1 cellular context compared by ENCODE assay signal in the genomic region with DNA sequence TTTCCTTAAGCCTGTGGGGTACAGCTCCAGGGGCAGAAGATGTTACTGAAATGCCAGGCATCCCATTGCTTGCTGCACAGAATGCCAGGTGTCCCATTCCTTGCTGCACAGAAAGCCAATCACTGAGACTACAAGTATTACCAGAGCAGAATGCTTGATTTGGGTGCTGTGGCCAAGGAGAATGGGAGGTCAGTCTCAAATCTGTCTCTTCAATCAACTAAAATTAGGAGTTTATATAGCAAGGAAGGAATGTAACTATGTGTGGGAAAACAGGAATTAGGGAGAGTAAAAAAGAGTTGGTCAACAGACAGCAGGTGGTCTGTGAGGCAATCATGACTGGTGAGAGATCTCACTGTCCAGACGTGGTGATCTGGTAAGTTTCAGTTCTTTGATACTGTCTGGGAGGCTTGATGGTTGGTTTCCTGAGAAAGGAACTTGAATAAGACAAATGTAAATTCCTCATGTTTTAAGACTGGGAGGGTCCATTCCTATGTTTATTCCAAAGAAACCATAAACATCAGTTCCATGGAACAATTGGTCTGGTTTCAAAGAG.
TF ChIP-seq lines count a peak whose summit lies in the region.

No MANE protein-coding gene starts in this region.

TF ChIP-seq in GM12878, 131 proteins besides CTCF, POLR2A, EP300 and RAD21:
- TF ChIP-seq TBL1XR1 (IDR thresholded peaks at IDR 0.05; ENCODE audit: low read depth, low read length), result no peak
- TF ChIP-seq, protein P1, sequence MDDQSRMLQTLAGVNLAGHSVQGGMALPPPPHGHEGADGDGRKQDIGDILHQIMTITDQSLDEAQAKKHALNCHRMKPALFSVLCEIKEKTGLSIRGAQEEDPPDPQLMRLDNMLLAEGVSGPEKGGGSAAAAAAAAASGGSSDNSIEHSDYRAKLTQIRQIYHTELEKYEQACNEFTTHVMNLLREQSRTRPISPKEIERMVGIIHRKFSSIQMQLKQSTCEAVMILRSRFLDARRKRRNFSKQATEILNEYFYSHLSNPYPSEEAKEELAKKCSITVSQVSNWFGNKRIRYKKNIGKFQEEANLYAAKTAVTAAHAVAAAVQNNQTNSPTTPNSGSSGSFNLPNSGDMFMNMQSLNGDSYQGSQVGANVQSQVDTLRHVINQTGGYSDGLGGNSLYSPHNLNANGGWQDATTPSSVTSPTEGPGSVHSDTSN (IDR thresholded peaks at IDR 0.05; ENCODE audit: insufficient replicate concordance, low read depth, low read length), result no peak
- TF ChIP-seq, protein P2, sequence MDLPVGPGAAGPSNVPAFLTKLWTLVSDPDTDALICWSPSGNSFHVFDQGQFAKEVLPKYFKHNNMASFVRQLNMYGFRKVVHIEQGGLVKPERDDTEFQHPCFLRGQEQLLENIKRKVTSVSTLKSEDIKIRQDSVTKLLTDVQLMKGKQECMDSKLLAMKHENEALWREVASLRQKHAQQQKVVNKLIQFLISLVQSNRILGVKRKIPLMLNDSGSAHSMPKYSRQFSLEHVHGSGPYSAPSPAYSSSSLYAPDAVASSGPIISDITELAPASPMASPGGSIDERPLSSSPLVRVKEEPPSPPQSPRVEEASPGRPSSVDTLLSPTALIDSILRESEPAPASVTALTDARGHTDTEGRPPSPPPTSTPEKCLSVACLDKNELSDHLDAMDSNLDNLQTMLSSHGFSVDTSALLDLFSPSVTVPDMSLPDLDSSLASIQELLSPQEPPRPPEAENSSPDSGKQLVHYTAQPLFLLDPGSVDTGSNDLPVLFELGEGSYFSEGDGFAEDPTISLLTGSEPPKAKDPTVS (IDR thresholded peaks at IDR 0.05; ENCODE audit: low read depth, low read length), result no peak
- TF ChIP-seq, protein P3, sequence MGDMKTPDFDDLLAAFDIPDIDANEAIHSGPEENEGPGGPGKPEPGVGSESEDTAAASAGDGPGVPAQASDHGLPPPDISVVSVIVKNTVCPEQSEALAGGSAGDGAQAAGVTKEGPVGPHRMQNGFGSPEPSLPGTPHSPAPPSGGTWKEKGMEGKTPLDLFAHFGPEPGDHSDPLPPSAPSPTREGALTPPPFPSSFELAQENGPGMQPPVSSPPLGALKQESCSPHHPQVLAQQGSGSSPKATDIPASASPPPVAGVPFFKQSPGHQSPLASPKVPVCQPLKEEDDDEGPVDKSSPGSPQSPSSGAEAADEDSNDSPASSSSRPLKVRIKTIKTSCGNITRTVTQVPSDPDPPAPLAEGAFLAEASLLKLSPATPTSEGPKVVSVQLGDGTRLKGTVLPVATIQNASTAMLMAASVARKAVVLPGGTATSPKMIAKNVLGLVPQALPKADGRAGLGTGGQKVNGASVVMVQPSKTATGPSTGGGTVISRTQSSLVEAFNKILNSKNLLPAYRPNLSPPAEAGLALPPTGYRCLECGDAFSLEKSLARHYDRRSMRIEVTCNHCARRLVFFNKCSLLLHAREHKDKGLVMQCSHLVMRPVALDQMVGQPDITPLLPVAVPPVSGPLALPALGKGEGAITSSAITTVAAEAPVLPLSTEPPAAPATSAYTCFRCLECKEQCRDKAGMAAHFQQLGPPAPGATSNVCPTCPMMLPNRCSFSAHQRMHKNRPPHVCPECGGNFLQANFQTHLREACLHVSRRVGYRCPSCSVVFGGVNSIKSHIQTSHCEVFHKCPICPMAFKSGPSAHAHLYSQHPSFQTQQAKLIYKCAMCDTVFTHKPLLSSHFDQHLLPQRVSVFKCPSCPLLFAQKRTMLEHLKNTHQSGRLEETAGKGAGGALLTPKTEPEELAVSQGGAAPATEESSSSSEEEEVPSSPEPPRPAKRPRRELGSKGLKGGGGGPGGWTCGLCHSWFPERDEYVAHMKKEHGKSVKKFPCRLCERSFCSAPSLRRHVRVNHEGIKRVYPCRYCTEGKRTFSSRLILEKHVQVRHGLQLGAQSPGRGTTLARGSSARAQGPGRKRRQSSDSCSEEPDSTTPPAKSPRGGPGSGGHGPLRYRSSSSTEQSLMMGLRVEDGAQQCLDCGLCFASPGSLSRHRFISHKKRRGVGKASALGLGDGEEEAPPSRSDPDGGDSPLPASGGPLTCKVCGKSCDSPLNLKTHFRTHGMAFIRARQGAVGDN (IDR thresholded peaks at IDR 0.05), result no peak
- TF ChIP-seq ZBED1 (IDR thresholded peaks at IDR 0.05; ENCODE audit: borderline replicate concordance), result no peak
- TF ChIP-seq, protein P4, sequence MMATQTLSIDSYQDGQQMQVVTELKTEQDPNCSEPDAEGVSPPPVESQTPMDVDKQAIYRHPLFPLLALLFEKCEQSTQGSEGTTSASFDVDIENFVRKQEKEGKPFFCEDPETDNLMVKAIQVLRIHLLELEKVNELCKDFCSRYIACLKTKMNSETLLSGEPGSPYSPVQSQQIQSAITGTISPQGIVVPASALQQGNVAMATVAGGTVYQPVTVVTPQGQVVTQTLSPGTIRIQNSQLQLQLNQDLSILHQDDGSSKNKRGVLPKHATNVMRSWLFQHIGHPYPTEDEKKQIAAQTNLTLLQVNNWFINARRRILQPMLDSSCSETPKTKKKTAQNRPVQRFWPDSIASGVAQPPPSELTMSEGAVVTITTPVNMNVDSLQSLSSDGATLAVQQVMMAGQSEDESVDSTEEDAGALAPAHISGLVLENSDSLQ (IDR thresholded peaks at IDR 0.05), result no peak
- TF ChIP-seq RB1 (IDR thresholded peaks at IDR 0.05; ENCODE audit: borderline replicate concordance), result no peak
- TF ChIP-seq CBX5 (IDR thresholded peaks at IDR 0.05; ENCODE audit: low read depth), result no peak
- TF ChIP-seq NFYA (IDR thresholded peaks at IDR 0.05; ENCODE audit: borderline replicate concordance, low read depth, low read length), result no peak
- TF ChIP-seq NFIC (IDR thresholded peaks at IDR 0.05; ENCODE audit: low read depth, low read length), result no peak
- TF ChIP-seq, protein P5, sequence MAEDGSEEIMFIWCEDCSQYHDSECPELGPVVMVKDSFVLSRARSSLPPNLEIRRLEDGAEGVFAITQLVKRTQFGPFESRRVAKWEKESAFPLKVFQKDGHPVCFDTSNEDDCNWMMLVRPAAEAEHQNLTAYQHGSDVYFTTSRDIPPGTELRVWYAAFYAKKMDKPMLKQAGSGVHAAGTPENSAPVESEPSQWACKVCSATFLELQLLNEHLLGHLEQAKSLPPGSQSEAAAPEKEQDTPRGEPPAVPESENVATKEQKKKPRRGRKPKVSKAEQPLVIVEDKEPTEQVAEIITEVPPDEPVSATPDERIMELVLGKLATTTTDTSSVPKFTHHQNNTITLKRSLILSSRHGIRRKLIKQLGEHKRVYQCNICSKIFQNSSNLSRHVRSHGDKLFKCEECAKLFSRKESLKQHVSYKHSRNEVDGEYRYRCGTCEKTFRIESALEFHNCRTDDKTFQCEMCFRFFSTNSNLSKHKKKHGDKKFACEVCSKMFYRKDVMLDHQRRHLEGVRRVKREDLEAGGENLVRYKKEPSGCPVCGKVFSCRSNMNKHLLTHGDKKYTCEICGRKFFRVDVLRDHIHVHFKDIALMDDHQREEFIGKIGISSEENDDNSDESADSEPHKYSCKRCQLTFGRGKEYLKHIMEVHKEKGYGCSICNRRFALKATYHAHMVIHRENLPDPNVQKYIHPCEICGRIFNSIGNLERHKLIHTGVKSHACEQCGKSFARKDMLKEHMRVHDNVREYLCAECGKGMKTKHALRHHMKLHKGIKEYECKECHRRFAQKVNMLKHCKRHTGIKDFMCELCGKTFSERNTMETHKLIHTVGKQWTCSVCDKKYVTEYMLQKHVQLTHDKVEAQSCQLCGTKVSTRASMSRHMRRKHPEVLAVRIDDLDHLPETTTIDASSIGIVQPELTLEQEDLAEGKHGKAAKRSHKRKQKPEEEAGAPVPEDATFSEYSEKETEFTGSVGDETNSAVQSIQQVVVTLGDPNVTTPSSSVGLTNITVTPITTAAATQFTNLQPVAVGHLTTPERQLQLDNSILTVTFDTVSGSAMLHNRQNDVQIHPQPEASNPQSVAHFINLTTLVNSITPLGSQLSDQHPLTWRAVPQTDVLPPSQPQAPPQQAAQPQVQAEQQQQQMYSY (CRISPR knock-in tag; IDR thresholded peaks at IDR 0.05), result no peak
- no peak for TF ChIP-seq BMI1 (IDR thresholded peaks at IDR 0.05; ENCODE audit: borderline replicate concordance)
- TF ChIP-seq, protein P6, sequence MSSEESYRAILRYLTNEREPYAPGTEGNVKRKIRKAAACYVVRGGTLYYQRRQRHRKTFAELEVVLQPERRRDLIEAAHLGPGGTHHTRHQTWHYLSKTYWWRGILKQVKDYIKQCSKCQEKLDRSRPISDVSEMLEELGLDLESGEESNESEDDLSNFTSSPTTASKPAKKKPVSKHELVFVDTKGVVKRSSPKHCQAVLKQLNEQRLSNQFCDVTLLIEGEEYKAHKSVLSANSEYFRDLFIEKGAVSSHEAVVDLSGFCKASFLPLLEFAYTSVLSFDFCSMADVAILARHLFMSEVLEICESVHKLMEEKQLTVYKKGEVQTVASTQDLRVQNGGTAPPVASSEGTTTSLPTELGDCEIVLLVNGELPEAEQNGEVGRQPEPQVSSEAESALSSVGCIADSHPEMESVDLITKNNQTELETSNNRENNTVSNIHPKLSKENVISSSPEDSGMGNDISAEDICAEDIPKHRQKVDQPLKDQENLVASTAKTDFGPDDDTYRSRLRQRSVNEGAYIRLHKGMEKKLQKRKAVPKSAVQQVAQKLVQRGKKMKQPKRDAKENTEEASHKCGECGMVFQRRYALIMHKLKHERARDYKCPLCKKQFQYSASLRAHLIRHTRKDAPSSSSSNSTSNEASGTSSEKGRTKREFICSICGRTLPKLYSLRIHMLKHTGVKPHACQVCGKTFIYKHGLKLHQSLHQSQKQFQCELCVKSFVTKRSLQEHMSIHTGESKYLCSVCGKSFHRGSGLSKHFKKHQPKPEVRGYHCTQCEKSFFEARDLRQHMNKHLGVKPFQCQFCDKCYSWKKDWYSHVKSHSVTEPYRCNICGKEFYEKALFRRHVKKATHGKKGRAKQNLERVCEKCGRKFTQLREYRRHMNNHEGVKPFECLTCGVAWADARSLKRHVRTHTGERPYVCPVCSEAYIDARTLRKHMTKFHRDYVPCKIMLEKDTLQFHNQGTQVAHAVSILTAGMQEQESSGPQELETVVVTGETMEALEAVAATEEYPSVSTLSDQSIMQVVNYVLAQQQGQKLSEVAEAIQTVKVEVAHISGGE (CRISPR knock-in tag; IDR thresholded peaks at IDR 0.05), result no peak
- TF ChIP-seq RFX5 (IDR thresholded peaks at IDR 0.05; ENCODE audit: low read depth, low read length), result no peak
- no peak for TF ChIP-seq NR2C2 (IDR thresholded peaks at IDR 0.05; ENCODE audit: borderline replicate concordance, control insufficient read depth, insufficient read length, low read depth)
- TF ChIP-seq YY1 (IDR thresholded peaks at IDR 0.05; ENCODE audit: low read depth, low read length), result no peak
- TF ChIP-seq FOS (IDR thresholded peaks at IDR 0.05; ENCODE audit: borderline replicate concordance, extremely low read depth, insufficient read length), result no peak
- TF ChIP-seq ETV6 (conservative IDR thresholded peaks at IDR 0.05 in 1 of 2, IDR thresholded peaks at IDR 0.05 in 1 of 2; ENCODE audit: borderline replicate concordance in 1 of 2, low read depth in 1 of 2), result no peak
- no peak for TF ChIP-seq SIX5 (IDR thresholded peaks at IDR 0.05; ENCODE audit: low read depth, low read length, severe bottlenecking)
- TF ChIP-seq WRNIP1 (IDR thresholded peaks at IDR 0.05; ENCODE audit: borderline replicate concordance, low read depth, low read length), result no peak
TF ChIP-seq in GM12878: peak in this region for 0.
